Comparison of ENCODE assay signal across 26 cellular contexts in genomic region chr1:168195199-168196135, GRCh38. TPM values are rescaled to one million over a fixed set of nuclear protein-coding genes. Genes with fewer than 3 reads are reported as not detected.
DNase-seq lines count a peak whose midpoint lies in the region; ATAC-seq and TF ChIP-seq lines count a peak whose summit lies in the region.
"Had no signal": no experiment of that assay in that cellular context is flagged by ENCODE, and none has a peak within 500 bp of the region (broad histone marks: within the 10 kb centered on the region; RNA-seq: fewer than 3 reads in every experiment).

No MANE protein-coding gene starts in this region.

- TF ChIP-seq CTCF in suprapubic skin (IDR thresholded peaks at IDR 0.05): no peak

- ATAC-seq in activated T-cell treated with anti-CD3 and anti-CD28 coated beads, Interleukin-2, amount 50 U/mL, for 72 hours (replicated peaks in 1 of 2): no peak
- ATAC-seq in HG03469 (IDR thresholded peaks at IDR 0.05; ENCODE audit: unreplicated experiment) (no peak), HG02938 (IDR thresholded peaks at IDR 0.05; ENCODE audit: unreplicated experiment) (no peak)
- ATAC-seq: activated CD8-positive, alpha-beta T cell treated with anti-CD3 and anti-CD28 coated beads, Interleukin-2, amount 10 ng/mL, durations not matched to agents 7 days and 5 days; stimulated activated naive CD8-positive, alpha-beta T cell treated with anti-CD3 and anti-CD28 coated beads, Interleukin-15, amount 100 ng/mL, for 72 hours had no signal

- H3K4me3 Mint-ChIP-seq in activated T-cell treated with anti-CD3 and anti-CD28 coated beads, Interleukin-2, amount 50 U/mL, for 72 hours: no peak overlapping the region
- H3K4me3 Mint-ChIP-seq in activated naive CD8-positive, alpha-beta T cell treated with anti-CD3 and anti-CD28 coated beads for 36 hours: no peak overlapping the region
- H3K4me3 Mint-ChIP-seq: activated CD8-positive, alpha-beta T cell treated with anti-CD3 and anti-CD28 coated beads, Interleukin-2, amount 10 ng/mL, durations not matched to agents 7 days and 5 days; CD4-positive, alpha-beta T cell; stimulated activated naive CD8-positive, alpha-beta T cell treated with anti-CD3 and anti-CD28 coated beads, Interleukin-15, amount 100 ng/mL, for 72 hours had no signal

- H3K27ac Mint-ChIP-seq in activated T-cell treated with anti-CD3 and anti-CD28 coated beads, Interleukin-2, amount 50 U/mL, for 72 hours: peak overlapping the region; percentile 25
- H3K27ac Mint-ChIP-seq in activated naive CD8-positive, alpha-beta T cell treated with anti-CD3 and anti-CD28 coated beads for 36 hours: peak overlapping the region; percentile 12
- H3K27ac Mint-ChIP-seq: activated CD8-positive, alpha-beta T cell treated with anti-CD3 and anti-CD28 coated beads, Interleukin-2, amount 10 ng/mL, durations not matched to agents 7 days and 5 days; CD4-positive, alpha-beta T cell had no signal

- H3K27me3 ChIP-seq in iPS DF 6.9 (ENCODE audit: control insufficient read depth, insufficient read depth, low read length): no peaks in the 10 kb centered on the region
- H3K27me3 ChIP-seq in suprapubic skin: no peaks in the 10 kb centered on the region
- H3K27me3 ChIP-seq: adrenal gland, breast epithelium, SJSA1, thyroid gland had no signal

- no peak for DNase-seq in activated T-cell treated with anti-CD3 and anti-CD28 coated beads, Interleukin-2, amount 50 U/mL, for 72 hours
- no peak for DNase-seq in activated T-cell treated with anti-CD3 and anti-CD28 coated beads, Interleukin-2, amount 50 U/mL, for 1 hour
- DNase-seq in activated naive CD8-positive, alpha-beta T cell treated with anti-CD3 and anti-CD28 coated beads for 36 hours: no peak
- DNase-seq in iPS DF 6.9 (ENCODE audit: low read depth, low spot score) (peak; percentile 16), renal cortical epithelial cell (ENCODE audit: low read depth) (peak; percentile 13), suprapubic skin (ENCODE audit: low spot score in 2 of 2) (no peak)
- DNase-seq: 8988T; activated CD8-positive, alpha-beta T cell treated with anti-CD3 and anti-CD28 coated beads, Interleukin-2, amount 10 ng/mL, durations not matched to agents 7 days and 5 days; adrenal gland; CD4-positive, alpha-beta T cell; effector CD8-positive, alpha-beta T cell; erythroblast; NCI-H1105 treated with DMSO at 0.1 percent for 48 hours; NCI-H1930; NCI-H2227 treated with DMSO at 0.1 percent for 48 hours; RPMI8226; stimulated activated naive CD8-positive, alpha-beta T cell treated with anti-CD3 and anti-CD28 coated beads, Interleukin-15, amount 100 ng/mL, for 72 hours; T-helper 1 cell; thyroid gland had no signal

- H3K9me3 ChIP-seq in iPS DF 6.9 (ENCODE audit: control insufficient read depth, insufficient read depth, low read length) (no peaks in the 10 kb centered on the region), suprapubic skin (no peaks in the 10 kb centered on the region)
- H3K9me3 ChIP-seq: adrenal gland, breast epithelium, HAP-1, SJSA1, thyroid gland had no signal

- H3K36me3 ChIP-seq in iPS DF 6.9 (ENCODE audit: control insufficient read depth, insufficient read depth, low read length): no peaks in the 10 kb centered on the region
- H3K36me3 ChIP-seq in suprapubic skin: peaks cover 63% of the 10 kb centered on the region

- no peak for TF ChIP-seq POLR2A in suprapubic skin (IDR thresholded peaks at IDR 0.05)

- H3K4me3 ChIP-seq in iPS DF 6.9 (ENCODE audit: low read length): no peak overlapping the region
- no peak overlapping the region for H3K4me3 ChIP-seq in suprapubic skin
- H3K4me3 ChIP-seq: adrenal gland, breast epithelium, HAP-1, SJSA1, skin epidermis, thyroid gland had no signal

- H3K27ac ChIP-seq in iPS DF 6.9 (ENCODE audit: low read length) (no peak overlapping the region), suprapubic skin (no peak overlapping the region)
- H3K27ac ChIP-seq: adrenal gland, breast epithelium, SJSA1, skin epidermis, thyroid gland had no signal

- no peaks in the 10 kb centered on the region for H3K27me3 Mint-ChIP-seq in activated T-cell treated with anti-CD3 and anti-CD28 coated beads, Interleukin-2, amount 50 U/mL, for 72 hours (ENCODE audit: low read depth)
- no peaks in the 10 kb centered on the region for H3K27me3 Mint-ChIP-seq in activated naive CD8-positive, alpha-beta T cell treated with anti-CD3 and anti-CD28 coated beads for 36 hours
- H3K27me3 Mint-ChIP-seq: CD4-positive, alpha-beta T cell; stimulated activated naive CD8-positive, alpha-beta T cell treated with anti-CD3 and anti-CD28 coated beads, Interleukin-15, amount 100 ng/mL, for 72 hours had no signal

- peaks cover 3 to 28% of the 10 kb centered on the region in 2 donors for H3K36me3 Mint-ChIP-seq in activated T-cell treated with anti-CD3 and anti-CD28 coated beads, Interleukin-2, amount 50 U/mL, for 72 hours (ENCODE audit: insufficient read depth in 2 of 2)
- peaks cover 29% of the 10 kb centered on the region for H3K36me3 Mint-ChIP-seq in activated naive CD8-positive, alpha-beta T cell treated with anti-CD3 and anti-CD28 coated beads for 36 hours

- no peaks in the 10 kb centered on the region; the same call in 1 of the 2 replicates for H3K4me1 ChIP-seq in iPS DF 6.9 (ENCODE audit: control insufficient read depth, insufficient read depth, low read length)
- H3K4me1 ChIP-seq in suprapubic skin: no peaks in the 10 kb centered on the region
- H3K4me1 ChIP-seq: adrenal gland, breast epithelium, HAP-1, SJSA1, thyroid gland had no signal

- no peak for TF ChIP-seq EP300 in suprapubic skin (IDR thresholded peaks at IDR 0.05)

- no peaks in the 10 kb centered on the region for H3K9me3 Mint-ChIP-seq in activated T-cell treated with anti-CD3 and anti-CD28 coated beads, Interleukin-2, amount 50 U/mL, for 72 hours
- H3K9me3 Mint-ChIP-seq in activated naive CD8-positive, alpha-beta T cell treated with anti-CD3 and anti-CD28 coated beads for 36 hours: no peaks in the 10 kb centered on the region
- H3K9me3 Mint-ChIP-seq: CD4-positive, alpha-beta T cell; stimulated activated naive CD8-positive, alpha-beta T cell treated with anti-CD3 and anti-CD28 coated beads, Interleukin-15, amount 100 ng/mL, for 72 hours had no signal

- H3K4me1 Mint-ChIP-seq in activated T-cell treated with anti-CD3 and anti-CD28 coated beads, Interleukin-2, amount 50 U/mL, for 72 hours (ENCODE audit: low read depth): peaks cover 8% of the 10 kb centered on the region
- H3K4me1 Mint-ChIP-seq in activated naive CD8-positive, alpha-beta T cell treated with anti-CD3 and anti-CD28 coated beads for 36 hours: peaks cover 6% of the 10 kb centered on the region
- H3K4me1 Mint-ChIP-seq: stimulated activated naive CD8-positive, alpha-beta T cell treated with anti-CD3 and anti-CD28 coated beads, Interleukin-15, amount 100 ng/mL, for 72 hours had no signal

- WGBS in iPS DF 6.9 (ENCODE audit: insufficient coverage, insufficient read length): no CpG with 5 or more reads among the region's 4 CpGs
- 98% methylated on average over 4 of the region's 4 CpGs for WGBS in suprapubic skin

RNA-seq across cellular contexts. Expression of gene TIPRL, which starts 16.7 kb away (rescaled TPM):
- 10 to 100 TPM; 67.5 to 68.3 TPM for total RNA-seq in activated T-cell treated with anti-CD3 and anti-CD28 coated beads, Interleukin-2, amount 50 U/mL, for 72 hours
- 10 to 100 TPM; 50.9 to 51.2 TPM for total RNA-seq in activated naive CD8-positive, alpha-beta T cell treated with anti-CD3 and anti-CD28 coated beads for 36 hours
- total RNA-seq in renal cortical epithelial cell (49.7 and 51.1 TPM in 2 replicates), suprapubic skin (10 to 100 TPM; 13.7 to 37.5 (median 18.9) TPM)

RNA-seq across cellular contexts. Expression of gene SFT2D2, which starts 30.3 kb away (rescaled TPM):
- total RNA-seq in activated T-cell treated with anti-CD3 and anti-CD28 coated beads, Interleukin-2, amount 50 U/mL, for 72 hours: 10 to 100 TPM; 62.7 to 66.9 TPM
- total RNA-seq in activated naive CD8-positive, alpha-beta T cell treated with anti-CD3 and anti-CD28 coated beads for 36 hours: 10 to 100 TPM; 32.7 to 32.8 TPM
- total RNA-seq in renal cortical epithelial cell: 59.4 and 64.0 TPM in 2 replicates
- total RNA-seq in suprapubic skin: 10 to 100 TPM; 42.5 to 77.9 (median 58.4) TPM

RNA-seq across cellular contexts. Expression of gene GPR161, which starts 58.7 kb away (rescaled TPM):
- 1 to 10 TPM; 1.4 to 4.5 TPM for total RNA-seq in activated T-cell treated with anti-CD3 and anti-CD28 coated beads, Interleukin-2, amount 50 U/mL, for 72 hours
- under 1 TPM; 0.14 to 0.30 TPM for total RNA-seq in activated naive CD8-positive, alpha-beta T cell treated with anti-CD3 and anti-CD28 coated beads for 36 hours
- total RNA-seq in renal cortical epithelial cell (10.4 and 20.0 TPM in 2 replicates), suprapubic skin (1 to 10 TPM; 3.1 to 7.6 (median 4.2) TPM)
- total RNA-seq: activated CD8-positive, alpha-beta T cell treated with anti-CD3 and anti-CD28 coated beads, Interleukin-2, amount 10 ng/mL, durations not matched to agents 7 days and 5 days; CD4-positive, alpha-beta T cell; HT-29 had no signal

Comparison
In these comparisons a context has a peak if more than half of its experiments do, and no peak if none do; other contexts are left out.
1. DNase-seq: peak in iPS DF 6.9 (single experiment) and renal cortical epithelial cell (single experiment); none in activated T-cell treated with anti-CD3 and anti-CD28 coated beads, Interleukin-2, amount 50 U/mL, for 72 hours (0 of 2), activated T-cell treated with anti-CD3 and anti-CD28 coated beads, Interleukin-2, amount 50 U/mL, for 1 hour (single experiment), activated naive CD8-positive, alpha-beta T cell treated with anti-CD3 and anti-CD28 coated beads for 36 hours (single experiment) and suprapubic skin (0 of 2).